Comparison of ENCODE assay signal across 8 cellular contexts in the genomic region with DNA sequence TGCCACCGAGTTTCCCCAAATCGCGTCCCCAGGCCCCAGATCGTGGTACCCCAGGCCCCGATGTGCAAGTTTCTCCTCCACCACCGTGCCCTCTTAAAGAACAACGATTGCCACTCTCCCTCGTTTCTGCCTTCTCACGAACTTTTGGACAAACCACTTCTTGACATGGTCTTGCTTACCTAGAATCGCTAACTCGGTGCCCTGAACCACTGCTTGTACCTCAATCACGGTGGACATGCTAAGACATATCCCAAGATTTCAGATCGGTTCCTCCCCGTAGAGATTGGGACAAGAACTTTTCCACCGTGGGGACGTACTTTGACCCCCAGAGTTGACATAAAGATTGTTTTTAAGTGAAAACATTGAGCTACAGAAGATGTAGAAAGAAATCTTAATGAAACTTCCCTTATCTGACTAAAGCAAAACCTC. TPM values are rescaled to one million over a fixed set of nuclear protein-coding genes. Genes with fewer than 3 reads are reported as not detected.
DNase-seq lines count a peak whose midpoint lies in the region; ATAC-seq, FAIRE-seq and TF ChIP-seq lines count a peak whose summit lies in the region.

No MANE protein-coding gene starts in this region.

- H3K4me1 ChIP-seq in H1 (replicated peaks in 1 of 4; ENCODE audit: control insufficient read depth in 3 of 4, insufficient read depth in 4 of 4, low read length in 3 of 4) (peaks cover 0 to 9% (median 5%) of the 10 kb centered on the region in 4 experiments; a peak in 3 of 7 replicates), parathyroid adenoma (no peaks in the 10 kb centered on the region)

- peak overlapping the region; percentile 82 to 89 for H3K4me2 ChIP-seq in H1 (ENCODE audit: insufficient read depth in 1 of 2, low read depth in 2 of 2, low read length in 2 of 2)
- H3K4me2 ChIP-seq in parathyroid adenoma (ENCODE audit: low read length): peak overlapping the region; percentile 86

- no peak overlapping the region for H3K27ac ChIP-seq in H1 (ENCODE audit: low read depth, low read length)
- H3K27ac ChIP-seq in parathyroid adenoma: peak overlapping the region; percentile 89

- H3K23ac ChIP-seq in H1 (ENCODE audit: insufficient read length): no peak overlapping the region

- no peak overlapping the region for H2BK15ac ChIP-seq in H1 (ENCODE audit: low read length)

- H3K79me1 ChIP-seq in H1 (ENCODE audit: low read depth, low read length): peaks cover 4% of the 10 kb centered on the region; the same call in 1 of the 2 replicates

- no peak for ATAC-seq in sciatic nerve

- H3K4me3 ChIP-seq in GM12864 (ENCODE audit: low read depth, low read length): peak overlapping the region; percentile 90
- peak overlapping the region; percentile 87 for H3K4me3 ChIP-seq in LNCaP clone FGC (ENCODE audit: low read depth, low read length)
- H3K4me3 ChIP-seq in H1 (ENCODE audit: extremely low read depth in 1 of 4, insufficient read depth in 2 of 4, low read depth in 3 of 4, low read length in 4 of 4): peak overlapping the region; percentile 73 to 97 (median 95)
- H3K4me3 ChIP-seq in parathyroid adenoma (ENCODE audit: low read depth, low read length): peak overlapping the region; percentile 78

- H4K8ac ChIP-seq in H1 (ENCODE audit: extremely low read depth, insufficient read depth, low read length): no peak overlapping the region; the same call in 1 of the 2 replicates

- WGBS in H1 (ENCODE audit: extremely low coverage in 1 of 2, insufficient coverage in 1 of 2, insufficient read length in 1 of 2, insufficient replicate concordance in 2 of 2, low coverage in 1 of 2, low lambda C conversion rate in 2 of 2, missing lambda C conversion rate in 1 of 2), 2 experiments: 46% methylated on average over 15 of the region's 16 CpGs; no CpG with 5 or more reads in 1 of the 2 experiments

- H3K79me2 ChIP-seq in H1 (ENCODE audit: control insufficient read depth in 1 of 2, insufficient read depth in 2 of 2, low read length in 2 of 2) (peaks cover 0 to 24% of the 10 kb centered on the region in 2 experiments; a peak in 2 of 4 replicates), parathyroid adenoma (peaks cover 14% of the 10 kb centered on the region)

- peaks cover 12% of the 10 kb centered on the region for H3K23me2 ChIP-seq in H1 (ENCODE audit: low read depth, low read length)

- POLR2A ChIA-PET in H1 (lab: Charles Lee; ENCODE audit: partially characterized antibody): interaction anchor here (1.0 kb wide), 2 partner anchors 23 to 121 kb away, joined by 3 to 4 read pairs; partner anchors contain the start of gene UBN2

- peaks cover 0 to 7% (median 5%) of the 10 kb centered on the region in 4 experiments; a peak in 5 of 7 replicates for H3K27me3 ChIP-seq in H1 (replicated peaks in 1 of 4; ENCODE audit: control insufficient read depth in 3 of 4, extremely low read depth in 1 of 4, insufficient read depth in 3 of 4, low read length in 3 of 4)
- no peaks in the 10 kb centered on the region for H3K27me3 ChIP-seq in parathyroid adenoma (ENCODE audit: control insufficient read depth, insufficient read depth, low read length)

- TF ChIP-seq CTCF in GM12864 (IDR thresholded peaks at IDR 0.05; ENCODE audit: low read depth, low read length, missing control alignments): no peak
- TF ChIP-seq CTCF in LNCaP clone FGC (IDR thresholded peaks at IDR 0.05; ENCODE audit: control insufficient read depth, extremely low read depth, insufficient read depth): no peak
- no peak for TF ChIP-seq CTCF in H1 (IDR thresholded peaks at IDR 0.05; ENCODE audit: control extremely low read depth in 1 of 3, insufficient read depth in 1 of 3, low read depth in 1 of 3, low read length in 3 of 3)
- no peak for TF ChIP-seq CTCF in parathyroid adenoma (IDR thresholded peaks at IDR 0.05)

- H3K9me3 ChIP-seq in H1 (ENCODE audit: insufficient read depth in 2 of 2, low read depth in 1 of 2, low read length in 1 of 2) (no peaks in the 10 kb centered on the region), parathyroid adenoma (ENCODE audit: control insufficient read depth, low read length) (no peaks in the 10 kb centered on the region)

- no peak for TF ChIP-seq EP300 in H1 (IDR thresholded peaks at IDR 0.05; ENCODE audit: borderline replicate concordance in 1 of 2, low read depth in 2 of 2, low read length in 2 of 2)

- H2AFZ ChIP-seq in H1 (ENCODE audit: low read length) (peak overlapping the region; percentile 86), parathyroid adenoma (peak overlapping the region; percentile 92)

- no peak for DNase-seq in GM12864 (ENCODE audit: low read depth)
- no peak for DNase-seq in LNCaP clone FGC (ENCODE audit: low read depth)
- DNase-seq in H1 (ENCODE audit: low read depth in 1 of 2, low spot score in 2 of 2): peak in 1 of 2 experiments; percentile 55
- no peak for DNase-seq in NCI-H226
- DNase-seq in cerebellar cortex (ENCODE audit: low spot score): no peak
- no peak for DNase-seq in NCI-H1105 treated with DMSO at 0.1 percent for 48 hours (lab: John Stamatoyannopoulos, UW)
- no peak for DNase-seq in sciatic nerve (ENCODE audit: low spot score)

- no peak overlapping the region for H3K56ac ChIP-seq in H1 (replicated peaks; ENCODE audit: insufficient read length, low read depth, low read length)

- H3K9ac ChIP-seq in H1 (replicated peaks in 1 of 4; ENCODE audit: extremely low read depth in 1 of 4, low read depth in 3 of 4, low read length in 3 of 4): peak overlapping the region in 3 of 4 experiments; percentile 31 to 76 (median 38); a peak in 3 of 7 replicates
- no peak overlapping the region for H3K9ac ChIP-seq in parathyroid adenoma

- H3K36me3 ChIP-seq in H1 (ENCODE audit: control insufficient read depth in 2 of 4, insufficient read depth in 4 of 4, low read length in 3 of 4): no peaks in the 10 kb centered on the region
- no peaks in the 10 kb centered on the region for H3K36me3 ChIP-seq in parathyroid adenoma (ENCODE audit: control insufficient read depth, insufficient read depth, low read length)

- H2BK12ac ChIP-seq in H1 (ENCODE audit: low read depth, low read length): peak overlapping the region; percentile 45; the same call in 1 of the 2 replicates

- CTCF ChIA-PET in H1 (lab: Charles Lee; ENCODE audit: partially characterized antibody): interaction anchor here (0.9 kb wide), 1 partner anchor 39 kb away, joined by 6 read pairs; no protein-coding TSS in a partner anchor

- no peak overlapping the region for H2AK5ac ChIP-seq in H1 (ENCODE audit: low read depth, low read length)

- peak overlapping the region; percentile 56 for H4K91ac ChIP-seq in H1 (replicated peaks; ENCODE audit: insufficient read length, low read length)

- no peak overlapping the region for H2BK20ac ChIP-seq in H1 (ENCODE audit: low read length)

- H4K20me1 ChIP-seq in H1 (replicated peaks in 1 of 2; ENCODE audit: control insufficient read depth in 1 of 2, insufficient read depth in 2 of 2, low read length in 2 of 2): no peaks in the 10 kb centered on the region

- no peak overlapping the region for H2BK120ac ChIP-seq in H1 (replicated peaks; ENCODE audit: low read depth, low read length)

- H3K4ac ChIP-seq in H1 (replicated peaks; ENCODE audit: insufficient read length, low read depth, low read length): no peak overlapping the region

- FAIRE-seq in H1 (lab: Jason Lieb, UNC): no peak

- H3K14ac ChIP-seq in H1 (ENCODE audit: insufficient read length): no peak overlapping the region

- no peak for TF ChIP-seq POLR2A in H1 (IDR thresholded peaks at IDR 0.05; ENCODE audit: control extremely low read depth in 1 of 2, low read depth in 2 of 2, low read length in 2 of 2)

- H4K5ac ChIP-seq in H1 (ENCODE audit: insufficient read length, low read depth, low read length): peak overlapping the region; percentile 59

- intact Hi-C loops in sciatic nerve (cut with DNase I): no loop called here

- no peak for TF ChIP-seq RAD21 in H1 (IDR thresholded peaks at IDR 0.05 in 1 of 2, conservative IDR thresholded peaks at IDR 0.05 in 1 of 2; ENCODE audit: low read depth in 2 of 2, low read length in 2 of 2)

- H2BK5ac ChIP-seq in H1 (ENCODE audit: low read depth, low read length): peak overlapping the region; percentile 68; the same call in 1 of the 2 replicates

- peak overlapping the region; percentile 20; the same call in 1 of the 2 replicates for H3K18ac ChIP-seq in H1 (ENCODE audit: extremely low read depth, low read length)

TF ChIP-seq in H1, 55 proteins besides CTCF, POLR2A, EP300 and RAD21 (continues in another document):
- TF ChIP-seq JUND (IDR thresholded peaks at IDR 0.05; ENCODE audit: low read length) (no peak), KDM5A (IDR thresholded peaks at IDR 0.05; ENCODE audit: low read length) (no peak), TBP (IDR thresholded peaks at IDR 0.05; ENCODE audit: low read depth, low read length) (no peak), GABPA (IDR thresholded peaks at IDR 0.05; ENCODE audit: borderline replicate concordance, insufficient read depth, low read length) (no peak), BRCA1 (IDR thresholded peaks at IDR 0.05; ENCODE audit: low read depth, low read length) (no peak), SIX5 (IDR thresholded peaks at IDR 0.05; ENCODE audit: low read depth, low read length) (no peak), GTF2F1 (IDR thresholded peaks at IDR 0.05; ENCODE audit: borderline replicate concordance, low read depth, low read length) (no peak), EGR1 (IDR thresholded peaks at IDR 0.05; ENCODE audit: borderline replicate concordance, low read depth, low read length) (no peak), EZH2 (IDR thresholded peaks at IDR 0.05; ENCODE audit: low read depth, low read length, severe bottlenecking) (no peak), KDM1A (IDR thresholded peaks at IDR 0.05; ENCODE audit: borderline replicate concordance, low read length) (no peak), CHD2 (IDR thresholded peaks at IDR 0.05; ENCODE audit: low read length) (no peak), YY1 (IDR thresholded peaks at IDR 0.05; ENCODE audit: low read depth, low read length) (no peak), CHD1 (IDR thresholded peaks at IDR 0.05; ENCODE audit: low read depth, low read length) (no peak)

RNA-seq across cellular contexts. Expression of gene ZC3HAV1, which starts 0.5 kb away (rescaled TPM):
- total RNA-seq in H1 (2021; fragmentation: NEBNext Ultra II Directional; extraction: Animal tissue kit (Norgen Biotek cat#: 25700)): 43.4 and 44.3 TPM in 2 replicates
- 15.6 and 22.5 TPM in 2 replicates for polyA plus RNA-seq in H1 (2011; rRNA removed)
- polyA plus RNA-seq in H1 (2011; cell fraction: cytosol; rRNA removed): 15.0 TPM
- 29.6 TPM for polyA plus RNA-seq in H1 (2011; cell fraction: nucleus; rRNA removed)
- 16.6 to 21.1 TPM (median 18.3 TPM) in 4 replicates for polyA plus RNA-seq in H1 (2012, experiment 1 of 2)
- 1.9 TPM for polyA plus RNA-seq in H1 (2012, experiment 2 of 2)
- polyA plus RNA-seq in H1 (2013, experiment 1 of 2): 34.4 TPM
- 29.4 TPM for polyA plus RNA-seq in H1 (2013, experiment 2 of 2)
- 37.0 and 42.9 TPM in 2 replicates for polyA minus RNA-seq in H1 (2011; rRNA and poly(A)+ RNA removed)
- 26.3 TPM for polyA minus RNA-seq in H1 (2011; cell fraction: cytosol; rRNA and poly(A)+ RNA removed)
- 40.8 TPM for polyA minus RNA-seq in H1 (2011; cell fraction: nucleus; rRNA and poly(A)+ RNA removed)
- total RNA-seq in sciatic nerve: 38.2 TPM
